ENCODE assay signal across 20 cellular contexts in genomic region chr9:135120249-135120648, GRCh38. TPM values are rescaled to one million over a fixed set of nuclear protein-coding genes. Genes with fewer than 3 reads are reported as not detected.
DNase-seq lines count a peak whose midpoint lies in the region; ATAC-seq and TF ChIP-seq lines count a peak whose summit lies in the region.
"Had no signal": no experiment of that assay in that cellular context is flagged by ENCODE, and none has a peak within 500 bp of the region (broad histone marks: within the 10 kb centered on the region; RNA-seq: fewer than 3 reads in every experiment).

No MANE protein-coding gene starts in this region.

- no peak overlapping the region for H3K4me3 Mint-ChIP-seq in chondrocyte (ENCODE audit: unreplicated experiment)
- H3K4me3 Mint-ChIP-seq: CD14-positive monocyte; CD4-positive, alpha-beta T cell; CD8-positive, alpha-beta memory T cell; GM23338; H9 had no signal

- DNase-seq in chondrocyte (ENCODE audit: low spot score) (peak; percentile 64), neuronal stem cell (ENCODE audit: low spot score) (no peak), iPS-NIHi7 (ENCODE audit: extremely low spot score) (no peak), NCI-H146 treated with DMSO at 0.1 percent for 48 hours (lab: John Stamatoyannopoulos, UW; ENCODE audit: unreplicated experiment) (no peak)
- DNase-seq: AML-193; BE2C; CD4-positive, alpha-beta T cell; CD8-positive, alpha-beta memory T cell; DMS 273 treated with DMSO at 0.1 percent for 48 hours; DMS79; EL; GDM1; H9 had no signal

- H2BK5ac ChIP-seq in neuronal stem cell (ENCODE audit: low read length) = no peak overlapping the region

- no peak overlapping the region for H4K8ac ChIP-seq in neuronal stem cell (ENCODE audit: low read depth, low read length)

- peaks cover 0 to 5% (median 0%) of the 10 kb centered on the region in 3 experiments for H3K27me3 ChIP-seq in neuronal stem cell (ENCODE audit: control insufficient read depth in 3 of 3, insufficient read depth in 3 of 3, low read depth in 1 of 3, low read length in 3 of 3)
- H3K27me3 ChIP-seq: BE2C; BLaER1 treated with 17β-estradiol and CSF1 and Interleukin-3, amounts not matched to agents 10 nM and 100 nM had no signal

- peaks cover 14% of the 10 kb centered on the region for H3K27me3 Mint-ChIP-seq in chondrocyte (ENCODE audit: low read depth)

- H3K9me3 Mint-ChIP-seq in chondrocyte (ENCODE audit: low read depth) = peaks cover 18% of the 10 kb centered on the region
- H3K9me3 Mint-ChIP-seq: CD4-positive, alpha-beta T cell had no signal

- no peak overlapping the region for H3K4me2 ChIP-seq in neuronal stem cell (ENCODE audit: insufficient read depth, low read length, poor library complexity, severe bottlenecking)
- H3K4me2 ChIP-seq: BLaER1 treated with 17β-estradiol and CSF1 and Interleukin-3, amounts not matched to agents 10 nM and 100 nM; GM23338 had no signal

- ATAC-seq in GM21447 (IDR thresholded peaks at IDR 0.05; ENCODE audit: unreplicated experiment) = no peak
- ATAC-seq: GM12878, GM23338, HCT116 had no signal

- H3K36me3 Mint-ChIP-seq in chondrocyte (ENCODE audit: low read depth) = no peaks in the 10 kb centered on the region
- H3K36me3 Mint-ChIP-seq: CD14-positive monocyte; CD8-positive, alpha-beta memory T cell had no signal

- no peaks in the 10 kb centered on the region for H3K36me3 ChIP-seq in neuronal stem cell (replicated peaks in 1 of 2; ENCODE audit: control insufficient read depth in 2 of 2, insufficient read depth in 2 of 2, low read length in 2 of 2)
- H3K36me3 ChIP-seq: BLaER1 treated with 17β-estradiol and CSF1 and Interleukin-3, amounts not matched to agents 10 nM and 100 nM had no signal

- no peak overlapping the region for H2BK120ac ChIP-seq in neuronal stem cell (ENCODE audit: low read depth, low read length)

- no peaks in the 10 kb centered on the region for H3K4me1 Mint-ChIP-seq in chondrocyte (ENCODE audit: low read depth)
- H3K4me1 Mint-ChIP-seq: CD14-positive monocyte; CD8-positive, alpha-beta memory T cell; GM23338 had no signal

- H3K4ac ChIP-seq in neuronal stem cell (ENCODE audit: low read length) = no peak overlapping the region

- H2AK5ac ChIP-seq in neuronal stem cell (ENCODE audit: low read depth, low read length) = no peak overlapping the region

- no peaks in the 10 kb centered on the region for H3K4me1 ChIP-seq in neuronal stem cell (ENCODE audit: control insufficient read depth in 2 of 2, insufficient read depth in 1 of 2, low read depth in 1 of 2, low read length in 2 of 2)
- H3K4me1 ChIP-seq: BLaER1 treated with 17β-estradiol and CSF1 and Interleukin-3, amounts not matched to agents 10 nM and 100 nM had no signal

- WGBS in neuronal stem cell (ENCODE audit: extremely low coverage in 2 of 2, insufficient read length in 2 of 2, insufficient replicate concordance in 1 of 2), 2 donors = no CpG with 5 or more reads among the region's 23 CpGs

- no peak overlapping the region for H2BK15ac ChIP-seq in neuronal stem cell (ENCODE audit: low read length)

- H2BK12ac ChIP-seq in neuronal stem cell (ENCODE audit: low read length) = no peak overlapping the region

- H3K14ac ChIP-seq in neuronal stem cell (ENCODE audit: low read length) = no peak overlapping the region

- H3K79me1 ChIP-seq in neuronal stem cell (ENCODE audit: low read depth, low read length) = no peaks in the 10 kb centered on the region

- no peak for TF ChIP-seq CTCF in chondrocyte (IDR thresholded peaks at IDR 0.05)

- H2AFZ ChIP-seq in neuronal stem cell (ENCODE audit: low read length) = no peak overlapping the region
- H2AFZ ChIP-seq: GM23338 had no signal

- H3K18ac ChIP-seq in neuronal stem cell (ENCODE audit: low read length) = no peak overlapping the region

- no peak overlapping the region for H3K27ac Mint-ChIP-seq in chondrocyte (ENCODE audit: unreplicated experiment)
- H3K27ac Mint-ChIP-seq: CD4-positive, alpha-beta T cell; CD8-positive, alpha-beta memory T cell; GM23338; H9 had no signal

- H3K23ac ChIP-seq in neuronal stem cell (ENCODE audit: low read depth, low read length, poor library complexity) = no peak overlapping the region

- no peak overlapping the region for H3K4me3 ChIP-seq in neuronal stem cell (ENCODE audit: low read length in 2 of 2)
- H3K4me3 ChIP-seq: BLaER1 treated with 17β-estradiol and CSF1 and Interleukin-3, amounts not matched to agents 10 nM and 100 nM; GM12878; GM23338 had no signal

- peaks cover 0 to 2% of the 10 kb centered on the region in 2 donors for H3K9me3 ChIP-seq in neuronal stem cell (replicated peaks in 1 of 2; ENCODE audit: control insufficient read depth in 2 of 2, insufficient read depth in 1 of 2, low read depth in 1 of 2, low read length in 2 of 2)
- H3K9me3 ChIP-seq: BE2C had no signal

- H4K91ac ChIP-seq in neuronal stem cell (ENCODE audit: low read depth, low read length, poor library complexity) = peak overlapping the region; percentile 5

- H3K9ac ChIP-seq in neuronal stem cell (ENCODE audit: low read depth, low read length, poor library complexity) = no peak overlapping the region
- H3K9ac ChIP-seq: BLaER1 treated with 17β-estradiol and CSF1 and Interleukin-3, amounts not matched to agents 10 nM and 100 nM had no signal

- peak overlapping the region; percentile 22 for H3K27ac ChIP-seq in angular gyrus (ENCODE audit: low read depth, low read length)
- no peak overlapping the region for H3K27ac ChIP-seq in neuronal stem cell (replicated peaks; ENCODE audit: low read length)
- H3K27ac ChIP-seq: BLaER1 treated with 17β-estradiol and CSF1 and Interleukin-3, amounts not matched to agents 10 nM and 100 nM had no signal

RNA-seq across cellular contexts. Expression of gene OLFM1, which starts 32.8 kb away (rescaled TPM):
- 1.2 to 4.2 TPM (median 2.8 TPM) in 3 replicates for total RNA-seq in chondrocyte
- polyA plus RNA-seq in neuronal stem cell (2013, experiment 1 of 2) = 5.8 TPM
- polyA plus RNA-seq in neuronal stem cell (2013, experiment 2 of 2) = 5.8 TPM
- total RNA-seq: CD4-positive, alpha-beta T cell; CD8-positive, alpha-beta memory T cell; GM12878 had no signal
- polyA plus RNA-seq: CD8-positive, alpha-beta memory T cell; GM12878 had no signal
